16 cellular contexts compared by ENCODE assay signal in genomic region chr17:57982452-57983170, GRCh38. TPM values are rescaled to one million over a fixed set of nuclear protein-coding genes. Genes with fewer than 3 reads are reported as not detected.
DNase-seq lines count a peak whose midpoint lies in the region; ATAC-seq, FAIRE-seq and TF ChIP-seq lines count a peak whose summit lies in the region.
"Had no signal": no experiment of that assay in that cellular context is flagged by ENCODE, and none has a peak within 500 bp of the region (broad histone marks: within the 10 kb centered on the region; RNA-seq: fewer than 3 reads in every experiment).

No MANE protein-coding gene starts in this region.

- DNase-seq in activated naive CD8-positive, alpha-beta T cell treated with anti-CD3 and anti-CD28 coated beads for 36 hours = no peak
- DNase-seq in GM12878 (ENCODE audit: low read depth, low spot score) (no peak), NCI-H146 treated with DMSO at 0.1 percent for 48 hours (lab: John Stamatoyannopoulos, UW; ENCODE audit: unreplicated experiment) (no peak), erythroblast (lab: John Stamatoyannopoulos, UW) (no peak), spleen (no peak)
- DNase-seq: activated CD4-positive, alpha-beta T cell treated with anti-CD3 and anti-CD28 coated beads for 1 hour; activated T-cell treated with anti-CD3 and anti-CD28 coated beads, Interleukin-2, amount 50 U/mL, for 4 hours; NCI-H2171 treated with DMSO at 0.1 percent for 48 hours; NK-92 treated with Interleukin-12 subunit alpha and Interleukin-12 subunit beta, amount 100 ng/mL, for 24 hours had no signal

- H3K27ac ChIP-seq in GM12878 (ENCODE audit: control insufficient read depth, insufficient read depth) (no peak overlapping the region), muscle layer of colon (ENCODE audit: low read depth, low read length) (peak overlapping the region; percentile 59), temporal lobe (ENCODE audit: low read depth, low read length) (peak overlapping the region; percentile 1), spleen (no peak overlapping the region)
- H3K27ac ChIP-seq: KMS-11, skin epidermis had no signal

- RAD21 ChIA-PET in GM12878 (lab: Charles Lee; ENCODE audit: unreplicated experiment) = interaction anchor here (0.7 to 2.4 kb wide), 7 partner anchors 17 to 131 kb away, joined by 3 to 10 read pairs (median 4); no protein-coding TSS in a partner anchor

- CTCF ChIA-PET in GM12878 (lab: Yijun Ruan, JAX) = interaction anchor here (0.6 to 8.8 kb wide), 14 partner anchors 10 to 149 kb away, joined by 3 to 195 read pairs (median 4); no protein-coding TSS in a partner anchor

- in situ Hi-C loops in GM12878 (cut with MboI) = no loop called here

- peaks cover 18% of the 10 kb centered on the region for H3K79me2 ChIP-seq in GM12878 (ENCODE audit: control insufficient read depth, insufficient read depth, low read length)

- no peak for FAIRE-seq in GM12878 (lab: Jason Lieb, UNC)
- FAIRE-seq: islet of Langerhans had no signal

- peaks cover 2% of the 10 kb centered on the region; the same call in 1 of the 2 replicates for H4K20me1 ChIP-seq in GM12878 (ENCODE audit: control insufficient read depth, insufficient read depth)

- no peak for TF ChIP-seq CTCF in GM12878 (IDR thresholded peaks at IDR 0.05 in 2 of 3, conservative IDR thresholded peaks at IDR 0.05 in 1 of 3; ENCODE audit: control insufficient read depth in 2 of 3, extremely low read depth in 1 of 3, insufficient read depth in 1 of 3, low read depth in 3 of 3, low read length in 3 of 3)
- TF ChIP-seq CTCF in spleen (IDR thresholded peaks at IDR 0.05 in 8 of 11, conservative IDR thresholded peaks at IDR 0.05 in 3 of 11) = no peak

- SMC1A ChIA-PET in GM12878 (lab: Charles Lee; ENCODE audit: uncharacterized antibody, unreplicated experiment) = interaction anchor here (0.8 to 9.3 kb wide), 11 partner anchors 8 to 126 kb away, joined by 3 to 114 read pairs (median 11); partner anchors contain the start of gene SRSF1

- POLR2A ChIA-PET in GM12878 (lab: Charles Lee) = interaction anchor here (1.2 to 1.8 kb wide), 4 partner anchors 8 to 83 kb away, joined by 3 to 5 read pairs (median 4); partner anchors contain the start of gene SRSF1

- WGBS in GM12878 (ENCODE audit: insufficient coverage, insufficient replicate concordance, low lambda C conversion rate, missing lambda C conversion rate) = over 99% methylated on average over 14 of the region's 14 CpGs
- 85 to 92% (median 88%) methylated on average over 14 of the region's 14 CpGs for WGBS in spleen, 5 donors

- no peaks in the 10 kb centered on the region for H3K9me3 ChIP-seq in GM12878 (replicated peaks; ENCODE audit: control insufficient read depth, insufficient read depth, low read length)
- H3K9me3 ChIP-seq in muscle layer of colon (ENCODE audit: low read length) = no peaks in the 10 kb centered on the region
- H3K9me3 ChIP-seq in spleen = no peaks in the 10 kb centered on the region

- no peak overlapping the region for H3K9ac ChIP-seq in GM12878 (ENCODE audit: control insufficient read depth, insufficient read depth, low read length)
- H3K9ac ChIP-seq in muscle layer of colon (ENCODE audit: low read length) = no peak overlapping the region
- H3K9ac ChIP-seq: KMS-11 had no signal

- H3K4me1 Mint-ChIP-seq in activated naive CD8-positive, alpha-beta T cell (ENCODE audit: low read depth) = peaks cover 70% of the 10 kb centered on the region
- H3K4me1 Mint-ChIP-seq in activated naive CD8-positive, alpha-beta T cell treated with anti-CD3 and anti-CD28 coated beads for 36 hours = peaks cover 65% of the 10 kb centered on the region

- H3K4me3 Mint-ChIP-seq in activated naive CD8-positive, alpha-beta T cell = peak overlapping the region; percentile 4
- H3K4me3 Mint-ChIP-seq in activated naive CD8-positive, alpha-beta T cell treated with anti-CD3 and anti-CD28 coated beads for 36 hours = no peak overlapping the region
- H3K4me3 Mint-ChIP-seq: activated T-cell treated with anti-CD3 and anti-CD28 coated beads, Interleukin-2, amount 50 U/mL, for 4 hours; stimulated activated memory B cell treated with anti-CD40 and anti-IgM and Interleukin-4, amounts not matched to agents 10 μg/mL and 1 μg/mL and 100 μg/mL, for 72 hours had no signal

- TF ChIP-seq EP300 in GM12878 (IDR thresholded peaks at IDR 0.05; ENCODE audit: borderline replicate concordance in 1 of 2, control insufficient read depth in 1 of 2, low read depth in 2 of 2, low read length in 2 of 2) = no peak

- H3K27ac Mint-ChIP-seq in activated naive CD8-positive, alpha-beta T cell = peak overlapping the region; percentile 2
- no peak overlapping the region for H3K27ac Mint-ChIP-seq in activated naive CD8-positive, alpha-beta T cell treated with anti-CD3 and anti-CD28 coated beads for 36 hours
- H3K27ac Mint-ChIP-seq: stimulated activated memory B cell treated with anti-CD40 and anti-IgM and Interleukin-4, amounts not matched to agents 10 μg/mL and 1 μg/mL and 100 μg/mL, for 72 hours had no signal

- H3K4me3 ChIP-seq in GM12878 (0 out of 2 replicates have a peak overlapping the region, but pooled peaks have one; percentile 5), muscle layer of colon (ENCODE audit: low read depth in 1 of 2, low read length in 2 of 2) (no peak overlapping the region), spleen (peak overlapping the region in 1 of 8 donors; percentile 7)
- H3K4me3 ChIP-seq: skin epidermis had no signal

- no TSS peak for BruUV-seq in GM12878 (replicated peaks; lab: Mats Ljungman, UMichigan)

- intact Hi-C loops in GM12878 (cut with micrococcal nuclease; ENCODE audit: unreplicated experiment) (no loop called here), spleen (cut with DNase I; ENCODE audit: low total_unique reads) (no loop called here)

- H3K4me1 ChIP-seq in GM12878 (ENCODE audit: control insufficient read depth, insufficient read depth, low read length) (no peaks in the 10 kb centered on the region), muscle layer of colon (ENCODE audit: insufficient read depth, low read length) (peaks cover 69% of the 10 kb centered on the region), spleen (peaks cover 36 to 80% (median 59%) of the 10 kb centered on the region in 6 donors)

- peak; percentile 13 for ATAC-seq in GM12878
- ATAC-seq: stimulated activated memory B cell treated with anti-CD40 and anti-IgM and Interleukin-4, amounts not matched to agents 10 μg/mL and 1 μg/mL and 100 μg/mL, for 72 hours had no signal

- H3K9me3 Mint-ChIP-seq in activated naive CD8-positive, alpha-beta T cell (ENCODE audit: low read depth) = no peaks in the 10 kb centered on the region
- no peaks in the 10 kb centered on the region for H3K9me3 Mint-ChIP-seq in activated naive CD8-positive, alpha-beta T cell treated with anti-CD3 and anti-CD28 coated beads for 36 hours
- H3K9me3 Mint-ChIP-seq: activated T-cell treated with anti-CD3 and anti-CD28 coated beads, Interleukin-2, amount 50 U/mL, for 4 hours; stimulated activated memory B cell treated with anti-CD40 and anti-IgM and Interleukin-4, amounts not matched to agents 10 μg/mL and 1 μg/mL and 100 μg/mL, for 72 hours had no signal

- peaks cover 7% of the 10 kb centered on the region for H3K36me3 Mint-ChIP-seq in activated naive CD8-positive, alpha-beta T cell
- H3K36me3 Mint-ChIP-seq in activated naive CD8-positive, alpha-beta T cell treated with anti-CD3 and anti-CD28 coated beads for 36 hours = peaks cover 14% of the 10 kb centered on the region

- H3K27me3 ChIP-seq in GM12878 (replicated peaks in 1 of 2; ENCODE audit: control insufficient read depth in 2 of 2, insufficient read depth in 2 of 2, low read length in 1 of 2) (no peaks in the 10 kb centered on the region), muscle layer of colon (ENCODE audit: control insufficient read depth in 1 of 2, insufficient read depth in 2 of 2, low read length in 2 of 2) (no peaks in the 10 kb centered on the region), spleen (replicated peaks in 1 of 7) (no peaks in the 10 kb centered on the region)

- TF ChIP-seq RAD21 in GM12878 (IDR thresholded peaks at IDR 0.05; ENCODE audit: insufficient read depth, low read depth, low read length) = no peak

- peak overlapping the region; percentile 28 for H3K4me2 ChIP-seq in GM12878 (ENCODE audit: control insufficient read depth, insufficient read depth)
- H3K4me2 ChIP-seq: KMS-11 had no signal

- no peaks in the 10 kb centered on the region for H3K27me3 Mint-ChIP-seq in activated naive CD8-positive, alpha-beta T cell
- no peaks in the 10 kb centered on the region for H3K27me3 Mint-ChIP-seq in activated naive CD8-positive, alpha-beta T cell treated with anti-CD3 and anti-CD28 coated beads for 36 hours
- H3K27me3 Mint-ChIP-seq: stimulated activated memory B cell treated with anti-CD40 and anti-IgM and Interleukin-4, amounts not matched to agents 10 μg/mL and 1 μg/mL and 100 μg/mL, for 72 hours had no signal

- H3K36me3 ChIP-seq in GM12878 (ENCODE audit: control insufficient read depth in 2 of 2, insufficient read depth in 2 of 2, low read length in 1 of 2) (peaks cover 0 to 9% of the 10 kb centered on the region in 2 experiments; a peak in 1 of 4 replicates), muscle layer of colon (ENCODE audit: insufficient read depth, low read length) (peaks cover 31% of the 10 kb centered on the region), spleen (peaks cover 5 to 59% (median 41%) of the 10 kb centered on the region in 6 donors)

- TF ChIP-seq POLR2A in GM12878 (IDR thresholded peaks at IDR 0.05; ENCODE audit: low read depth, low read length) (no peak), erythroblast (IDR thresholded peaks at IDR 0.05; ENCODE audit: low read length) (no peak), spleen (IDR thresholded peaks at IDR 0.05) (no peak)

- no peak overlapping the region for H2AFZ ChIP-seq in GM12878 (ENCODE audit: control insufficient read depth, low read depth, low read length)

RNA-seq across cellular contexts. Expression of gene VEZF1, which starts 5.4 kb away (rescaled TPM):
- total RNA-seq in activated naive CD8-positive, alpha-beta T cell treated with anti-CD3 and anti-CD28 coated beads for 36 hours = 10 to 100 TPM; 22.8 to 23.0 TPM
- 36.1 and 37.5 TPM in 2 replicates for total RNA-seq in GM12878 (2013; cell fraction: nucleolus; rRNA removed)
- total RNA-seq in GM12878 (2014; rRNA removed) (22.4 and 25.0 TPM in 2 replicates), GM12878 (2014; rRNA removed; fragmentation: Illumina TruSeq; extraction: Trizol) (23.4 and 23.7 TPM in 2 replicates), GM12878 (2021) (22.9 and 25.7 TPM in 2 replicates), temporal lobe (55.6 TPM), spleen (10 to 100 TPM; 43.0 to 59.9 (median 54.2) TPM)
- 9.9 TPM for polyA plus RNA-seq in GM12878 (2011; ENCODE audit: low read depth)
- polyA plus RNA-seq in GM12878 (2011; rRNA removed) (26.2 and 27.1 TPM in 2 replicates), GM12878 (2014; fragmentation: Illumina TruSeq; extraction: Trizol) (28.2 and 32.4 TPM in 2 replicates), GM12878 (2014; fragmentation: Nextera tagmentation; extraction: Ambion mirVana) (10 to 100 TPM in 1 of 2 experiments, 1 to 10 TPM in 1; 9.5 to 11.7 TPM), GM12878 (2014; rRNA removed) (13.7 and 15.1 TPM in 2 replicates), GM12878 (2016; fragmentation: Nextera tagmentation; extraction: Ambion mirVana) (10 to 100 TPM; 14.8 to 18.2 TPM), spleen (10 to 100 TPM in 2 of 3 donors, 1 to 10 TPM in 1; 10.0 to 19.1 (median 10.2) TPM)
- 18.8 and 20.1 TPM in 2 replicates for polyA plus RNA-seq in GM12878 (2011; cell fraction: cytosol; rRNA removed)
- 26.6 and 31.7 TPM in 2 replicates for polyA plus RNA-seq in GM12878 (2011; cell fraction: nucleus; rRNA removed)
- 14.5 and 15.0 TPM in 2 replicates for polyA plus RNA-seq in GM12878 (2012)
- 39.4 and 50.4 TPM in 2 replicates for polyA minus RNA-seq in GM12878 (2011; rRNA and poly(A)+ RNA removed)
- 13.8 and 19.4 TPM in 2 replicates for polyA minus RNA-seq in GM12878 (2011; cell fraction: cytosol; rRNA and poly(A)+ RNA removed)
- polyA minus RNA-seq in GM12878 (2011; cell fraction: nucleus; rRNA and poly(A)+ RNA removed) = 18.6 and 25.8 TPM in 2 replicates

RNA-seq across cellular contexts. Expression of gene SRSF1, which starts 24.4 kb away (rescaled TPM):
- 100 to 1,000 TPM; 441 to 469 TPM for total RNA-seq in activated naive CD8-positive, alpha-beta T cell treated with anti-CD3 and anti-CD28 coated beads for 36 hours
- total RNA-seq in GM12878 (2013; cell fraction: nucleolus; rRNA removed) = 908 and 925 TPM in 2 replicates
- 386 and 445 TPM in 2 replicates for total RNA-seq in GM12878 (2014; rRNA removed)
- total RNA-seq in GM12878 (2014; rRNA removed; fragmentation: Illumina TruSeq; extraction: Trizol) = 449 and 474 TPM in 2 replicates
- 429 and 438 TPM in 2 replicates for total RNA-seq in GM12878 (2021)
- 92.6 TPM for polyA plus RNA-seq in GM12878 (2011; ENCODE audit: low read depth)
- 451 and 626 TPM in 2 replicates for polyA plus RNA-seq in GM12878 (2011; rRNA removed)
- 202 and 387 TPM in 2 replicates for polyA plus RNA-seq in GM12878 (2011; cell fraction: cytosol; rRNA removed)
- polyA plus RNA-seq in GM12878 (2011; cell fraction: nucleus; rRNA removed) = 1,046 and 1,298 TPM in 2 replicates
- polyA plus RNA-seq in GM12878 (2012) = 174 and 210 TPM in 2 replicates
- polyA plus RNA-seq in GM12878 (2014; fragmentation: Illumina TruSeq; extraction: Trizol) = 377 and 464 TPM in 2 replicates
- 100 to 1,000 TPM; 101 to 104 TPM for polyA plus RNA-seq in GM12878 (2014; fragmentation: Nextera tagmentation; extraction: Ambion mirVana)
- polyA plus RNA-seq in GM12878 (2014; rRNA removed) = 392 and 421 TPM in 2 replicates
- 100 to 1,000 TPM; 387 to 420 TPM for polyA plus RNA-seq in GM12878 (2016; fragmentation: Nextera tagmentation; extraction: Ambion mirVana)
- 321 and 353 TPM in 2 replicates for polyA minus RNA-seq in GM12878 (2011; rRNA and poly(A)+ RNA removed)
- polyA minus RNA-seq in GM12878 (2011; cell fraction: cytosol; rRNA and poly(A)+ RNA removed) = 159 and 182 TPM in 2 replicates
- 566 and 707 TPM in 2 replicates for polyA minus RNA-seq in GM12878 (2011; cell fraction: nucleus; rRNA and poly(A)+ RNA removed)
- 217 TPM for total RNA-seq in temporal lobe
- 100 to 1,000 TPM; 165 to 213 (median 174) TPM for total RNA-seq in spleen
- 10 to 100 TPM; 65.8 to 90.4 (median 88.2) TPM for polyA plus RNA-seq in spleen

RNA-seq across cellular contexts. Expression of gene CUEDC1, which starts 27.4 kb away (rescaled TPM):
- under 1 TPM; 0.14 to 0.18 TPM for total RNA-seq in activated naive CD8-positive, alpha-beta T cell treated with anti-CD3 and anti-CD28 coated beads for 36 hours
- total RNA-seq in GM12878 (2013; cell fraction: nucleolus; rRNA removed) = 2.4 and 2.9 TPM in 2 replicates
- total RNA-seq in GM12878 (2014; rRNA removed) (2.7 and 2.9 TPM in 2 replicates), GM12878 (2014; rRNA removed; fragmentation: Illumina TruSeq; extraction: Trizol) (4.1 and 6.3 TPM in 2 replicates), GM12878 (2021) (6.6 and 7.4 TPM in 2 replicates), temporal lobe (9.1 TPM), spleen (10 to 100 TPM; 13.2 to 23.5 (median 16.7) TPM)
- polyA plus RNA-seq in GM12878 (2011; ENCODE audit: low read depth) = 0.16 TPM
- polyA plus RNA-seq in GM12878 (2011; rRNA removed) (0.49 and 0.50 TPM in 2 replicates), GM12878 (2014; fragmentation: Illumina TruSeq; extraction: Trizol) (2.4 and 5.6 TPM in 2 replicates), GM12878 (2014; fragmentation: Nextera tagmentation; extraction: Ambion mirVana) (under 1 TPM; 0.24 to 0.80 TPM), GM12878 (2014; rRNA removed) (5.7 and 7.0 TPM in 2 replicates), GM12878 (2016; fragmentation: Nextera tagmentation; extraction: Ambion mirVana) (under 1 TPM; 0.55 to 0.71 TPM), spleen (10 to 100 TPM in 1 of 3 donors, 1 to 10 TPM in 2; 5.4 to 15.7 (median 5.4) TPM)
- polyA plus RNA-seq in GM12878 (2011; cell fraction: cytosol; rRNA removed) = 0.97 and 1.2 TPM in 2 replicates
- polyA plus RNA-seq in GM12878 (2011; cell fraction: nucleus; rRNA removed) = 3.0 and 4.4 TPM in 2 replicates
- polyA plus RNA-seq in GM12878 (2012) = 0.45 and 0.54 TPM in 2 replicates
- 0.22 and 0.72 TPM in 2 replicates for polyA minus RNA-seq in GM12878 (2011; rRNA and poly(A)+ RNA removed)
- 0.94 TPM in 1 of 2 replicates, not detected in the other for polyA minus RNA-seq in GM12878 (2011; cell fraction: cytosol; rRNA and poly(A)+ RNA removed)
- polyA minus RNA-seq in GM12878 (2011; cell fraction: nucleus; rRNA and poly(A)+ RNA removed) = 0.97 and 1.1 TPM in 2 replicates

Comparison
In these comparisons a context has a peak if more than half of its experiments do, and no peak if none do; other contexts are left out.
1. H3K27ac ChIP-seq: peak in muscle layer of colon (single experiment) and temporal lobe (single experiment); none in GM12878 (single experiment) and spleen (0 of 8).